Comparison of ENCODE assay signal across 1 cellular context in the genomic region with DNA sequence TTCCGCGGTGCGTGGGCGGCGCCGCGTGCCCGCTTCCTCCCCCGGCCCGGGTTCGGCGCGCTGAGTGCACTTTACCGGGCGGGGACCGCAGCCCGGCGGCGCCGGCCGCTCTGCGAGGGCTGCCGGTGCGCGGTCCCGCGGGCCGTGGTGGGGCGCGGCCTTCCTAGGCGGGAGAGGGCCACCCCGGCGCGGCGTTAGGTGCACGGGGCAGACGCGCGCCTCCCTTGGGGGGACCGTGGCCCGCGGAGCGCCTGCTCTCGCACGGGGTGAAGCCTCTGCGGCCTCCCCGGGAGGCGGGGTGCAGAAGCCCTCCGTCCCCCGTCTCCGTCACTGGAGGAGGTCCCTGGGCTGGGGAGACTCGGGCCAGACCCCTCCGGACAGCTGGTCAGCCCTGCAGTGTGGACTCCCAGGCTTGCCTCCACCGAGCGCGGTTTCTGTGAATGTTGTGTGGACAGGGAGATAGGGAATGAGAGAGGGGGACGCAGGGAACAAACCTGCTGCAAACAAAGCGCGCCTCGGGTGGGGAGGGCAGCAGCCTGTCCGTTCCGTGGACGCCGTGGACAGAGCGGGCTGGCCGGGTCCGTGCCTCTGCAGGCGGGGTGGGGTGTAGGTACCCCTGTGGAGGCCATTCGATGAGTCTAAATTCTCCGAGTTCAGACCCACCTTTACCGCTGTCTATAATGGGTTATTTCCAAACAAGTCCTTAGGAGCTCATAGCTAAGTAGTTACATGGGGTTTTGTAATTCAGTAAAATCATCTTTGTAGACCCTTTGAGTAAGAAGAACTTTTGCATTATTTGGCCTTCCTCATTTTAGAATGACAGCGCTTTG.
TF ChIP-seq lines count a peak whose summit lies in the region.

No MANE protein-coding gene starts in this region.

TF ChIP-seq in K562, 482 proteins besides CTCF, POLR2A, EP300 and RAD21 (continued from another document):
- TF ChIP-seq, protein P1, sequence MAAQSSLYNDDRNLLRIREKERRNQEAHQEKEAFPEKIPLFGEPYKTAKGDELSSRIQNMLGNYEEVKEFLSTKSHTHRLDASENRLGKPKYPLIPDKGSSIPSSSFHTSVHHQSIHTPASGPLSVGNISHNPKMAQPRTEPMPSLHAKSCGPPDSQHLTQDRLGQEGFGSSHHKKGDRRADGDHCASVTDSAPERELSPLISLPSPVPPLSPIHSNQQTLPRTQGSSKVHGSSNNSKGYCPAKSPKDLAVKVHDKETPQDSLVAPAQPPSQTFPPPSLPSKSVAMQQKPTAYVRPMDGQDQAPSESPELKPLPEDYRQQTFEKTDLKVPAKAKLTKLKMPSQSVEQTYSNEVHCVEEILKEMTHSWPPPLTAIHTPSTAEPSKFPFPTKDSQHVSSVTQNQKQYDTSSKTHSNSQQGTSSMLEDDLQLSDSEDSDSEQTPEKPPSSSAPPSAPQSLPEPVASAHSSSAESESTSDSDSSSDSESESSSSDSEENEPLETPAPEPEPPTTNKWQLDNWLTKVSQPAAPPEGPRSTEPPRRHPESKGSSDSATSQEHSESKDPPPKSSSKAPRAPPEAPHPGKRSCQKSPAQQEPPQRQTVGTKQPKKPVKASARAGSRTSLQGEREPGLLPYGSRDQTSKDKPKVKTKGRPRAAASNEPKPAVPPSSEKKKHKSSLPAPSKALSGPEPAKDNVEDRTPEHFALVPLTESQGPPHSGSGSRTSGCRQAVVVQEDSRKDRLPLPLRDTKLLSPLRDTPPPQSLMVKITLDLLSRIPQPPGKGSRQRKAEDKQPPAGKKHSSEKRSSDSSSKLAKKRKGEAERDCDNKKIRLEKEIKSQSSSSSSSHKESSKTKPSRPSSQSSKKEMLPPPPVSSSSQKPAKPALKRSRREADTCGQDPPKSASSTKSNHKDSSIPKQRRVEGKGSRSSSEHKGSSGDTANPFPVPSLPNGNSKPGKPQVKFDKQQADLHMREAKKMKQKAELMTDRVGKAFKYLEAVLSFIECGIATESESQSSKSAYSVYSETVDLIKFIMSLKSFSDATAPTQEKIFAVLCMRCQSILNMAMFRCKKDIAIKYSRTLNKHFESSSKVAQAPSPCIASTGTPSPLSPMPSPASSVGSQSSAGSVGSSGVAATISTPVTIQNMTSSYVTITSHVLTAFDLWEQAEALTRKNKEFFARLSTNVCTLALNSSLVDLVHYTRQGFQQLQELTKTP (IDR thresholded peaks at IDR 0.05; ENCODE audit: low read depth in 1 of 2, partially characterized antibody in 2 of 2) = no peak
- TF ChIP-seq, protein P2, sequence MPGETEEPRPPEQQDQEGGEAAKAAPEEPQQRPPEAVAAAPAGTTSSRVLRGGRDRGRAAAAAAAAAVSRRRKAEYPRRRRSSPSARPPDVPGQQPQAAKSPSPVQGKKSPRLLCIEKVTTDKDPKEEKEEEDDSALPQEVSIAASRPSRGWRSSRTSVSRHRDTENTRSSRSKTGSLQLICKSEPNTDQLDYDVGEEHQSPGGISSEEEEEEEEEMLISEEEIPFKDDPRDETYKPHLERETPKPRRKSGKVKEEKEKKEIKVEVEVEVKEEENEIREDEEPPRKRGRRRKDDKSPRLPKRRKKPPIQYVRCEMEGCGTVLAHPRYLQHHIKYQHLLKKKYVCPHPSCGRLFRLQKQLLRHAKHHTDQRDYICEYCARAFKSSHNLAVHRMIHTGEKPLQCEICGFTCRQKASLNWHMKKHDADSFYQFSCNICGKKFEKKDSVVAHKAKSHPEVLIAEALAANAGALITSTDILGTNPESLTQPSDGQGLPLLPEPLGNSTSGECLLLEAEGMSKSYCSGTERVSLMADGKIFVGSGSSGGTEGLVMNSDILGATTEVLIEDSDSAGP (CRISPR knock-in tag; IDR thresholded peaks at IDR 0.05) = no peak
- TF ChIP-seq TCF3 (CRISPR knock-in tag; IDR thresholded peaks at IDR 0.05) = no peak
- no peak for TF ChIP-seq PRMT5 (CRISPR knock-in tag; IDR thresholded peaks at IDR 0.05)
- TF ChIP-seq, protein P3, sequence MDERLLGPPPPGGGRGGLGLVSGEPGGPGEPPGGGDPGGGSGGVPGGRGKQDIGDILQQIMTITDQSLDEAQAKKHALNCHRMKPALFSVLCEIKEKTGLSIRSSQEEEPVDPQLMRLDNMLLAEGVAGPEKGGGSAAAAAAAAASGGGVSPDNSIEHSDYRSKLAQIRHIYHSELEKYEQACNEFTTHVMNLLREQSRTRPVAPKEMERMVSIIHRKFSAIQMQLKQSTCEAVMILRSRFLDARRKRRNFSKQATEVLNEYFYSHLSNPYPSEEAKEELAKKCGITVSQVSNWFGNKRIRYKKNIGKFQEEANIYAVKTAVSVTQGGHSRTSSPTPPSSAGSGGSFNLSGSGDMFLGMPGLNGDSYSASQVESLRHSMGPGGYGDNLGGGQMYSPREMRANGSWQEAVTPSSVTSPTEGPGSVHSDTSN (CRISPR knock-in tag; IDR thresholded peaks at IDR 0.05; ENCODE audit: low read depth) = no peak
- TF ChIP-seq, protein P3 (tag; conservative IDR thresholded peaks at IDR 0.05; ENCODE audit: low read depth) = no peak
- peak; percentile 45; the same call in 1 of the 2 replicates for TF ChIP-seq ZSCAN29 (IDR thresholded peaks at IDR 0.05)
- no peak for TF ChIP-seq FOSL1 (tag; conservative IDR thresholded peaks at IDR 0.05)
- no peak for TF ChIP-seq SNRNP70 (optimal IDR thresholded peaks at IDR 0.05; ENCODE audit: low read depth, low read length)
- TF ChIP-seq POU5F1 (IDR thresholded peaks at IDR 0.05; ENCODE audit: borderline replicate concordance, low read depth, low read length, partially characterized antibody) = no peak
- TF ChIP-seq POLR2H (tag; IDR thresholded peaks at IDR 0.05; ENCODE audit: low read depth) = no peak
- no peak for TF ChIP-seq ZNF124 (CRISPR knock-in tag; IDR thresholded peaks at IDR 0.05)
- TF ChIP-seq, protein P4, sequence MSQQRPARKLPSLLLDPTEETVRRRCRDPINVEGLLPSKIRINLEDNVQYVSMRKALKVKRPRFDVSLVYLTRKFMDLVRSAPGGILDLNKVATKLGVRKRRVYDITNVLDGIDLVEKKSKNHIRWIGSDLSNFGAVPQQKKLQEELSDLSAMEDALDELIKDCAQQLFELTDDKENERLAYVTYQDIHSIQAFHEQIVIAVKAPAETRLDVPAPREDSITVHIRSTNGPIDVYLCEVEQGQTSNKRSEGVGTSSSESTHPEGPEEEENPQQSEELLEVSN (IDR thresholded peaks at IDR 0.05; ENCODE audit: borderline replicate concordance in 1 of 2, extremely low read depth in 1 of 2, insufficient read depth in 1 of 2, insufficient read length in 1 of 2, low read depth in 1 of 2, low read length in 1 of 2, poor library complexity in 1 of 2, severe bottlenecking in 1 of 2) = peak in 1 of 2 experiments; percentile 71
- TF ChIP-seq HLTF (IDR thresholded peaks at IDR 0.05) = no peak
- TF ChIP-seq ATF1 (CRISPR knock-in tag; IDR thresholded peaks at IDR 0.05) = no peak
- TF ChIP-seq ATF1 (tag; IDR thresholded peaks at IDR 0.05) = no peak
- TF ChIP-seq NFE2L1 (tag; IDR thresholded peaks at IDR 0.05; ENCODE audit: borderline replicate concordance, low read depth) = no peak
- TF ChIP-seq FOXA3 (CRISPR knock-in tag; conservative IDR thresholded peaks at IDR 0.05 in 1 of 2, IDR thresholded peaks at IDR 0.05 in 1 of 2) = peak in 1 of 2 experiments; percentile 60; a peak in 1 of 4 replicates
- TF ChIP-seq, protein P5, sequence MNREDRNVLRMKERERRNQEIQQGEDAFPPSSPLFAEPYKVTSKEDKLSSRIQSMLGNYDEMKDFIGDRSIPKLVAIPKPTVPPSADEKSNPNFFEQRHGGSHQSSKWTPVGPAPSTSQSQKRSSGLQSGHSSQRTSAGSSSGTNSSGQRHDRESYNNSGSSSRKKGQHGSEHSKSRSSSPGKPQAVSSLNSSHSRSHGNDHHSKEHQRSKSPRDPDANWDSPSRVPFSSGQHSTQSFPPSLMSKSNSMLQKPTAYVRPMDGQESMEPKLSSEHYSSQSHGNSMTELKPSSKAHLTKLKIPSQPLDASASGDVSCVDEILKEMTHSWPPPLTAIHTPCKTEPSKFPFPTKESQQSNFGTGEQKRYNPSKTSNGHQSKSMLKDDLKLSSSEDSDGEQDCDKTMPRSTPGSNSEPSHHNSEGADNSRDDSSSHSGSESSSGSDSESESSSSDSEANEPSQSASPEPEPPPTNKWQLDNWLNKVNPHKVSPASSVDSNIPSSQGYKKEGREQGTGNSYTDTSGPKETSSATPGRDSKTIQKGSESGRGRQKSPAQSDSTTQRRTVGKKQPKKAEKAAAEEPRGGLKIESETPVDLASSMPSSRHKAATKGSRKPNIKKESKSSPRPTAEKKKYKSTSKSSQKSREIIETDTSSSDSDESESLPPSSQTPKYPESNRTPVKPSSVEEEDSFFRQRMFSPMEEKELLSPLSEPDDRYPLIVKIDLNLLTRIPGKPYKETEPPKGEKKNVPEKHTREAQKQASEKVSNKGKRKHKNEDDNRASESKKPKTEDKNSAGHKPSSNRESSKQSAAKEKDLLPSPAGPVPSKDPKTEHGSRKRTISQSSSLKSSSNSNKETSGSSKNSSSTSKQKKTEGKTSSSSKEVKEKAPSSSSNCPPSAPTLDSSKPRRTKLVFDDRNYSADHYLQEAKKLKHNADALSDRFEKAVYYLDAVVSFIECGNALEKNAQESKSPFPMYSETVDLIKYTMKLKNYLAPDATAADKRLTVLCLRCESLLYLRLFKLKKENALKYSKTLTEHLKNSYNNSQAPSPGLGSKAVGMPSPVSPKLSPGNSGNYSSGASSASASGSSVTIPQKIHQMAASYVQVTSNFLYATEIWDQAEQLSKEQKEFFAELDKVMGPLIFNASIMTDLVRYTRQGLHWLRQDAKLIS (CRISPR knock-in tag; IDR thresholded peaks at IDR 0.05) = 0 out of 2 replicates have a peak, but pooled peaks have one; percentile 2
- no peak for TF ChIP-seq MCM2 (IDR thresholded peaks at IDR 0.05; ENCODE audit: low read depth)
- TF ChIP-seq ARNT (IDR thresholded peaks at IDR 0.05) = no peak
